ENCODE assay signal across 10 cellular contexts in the genomic region with DNA sequence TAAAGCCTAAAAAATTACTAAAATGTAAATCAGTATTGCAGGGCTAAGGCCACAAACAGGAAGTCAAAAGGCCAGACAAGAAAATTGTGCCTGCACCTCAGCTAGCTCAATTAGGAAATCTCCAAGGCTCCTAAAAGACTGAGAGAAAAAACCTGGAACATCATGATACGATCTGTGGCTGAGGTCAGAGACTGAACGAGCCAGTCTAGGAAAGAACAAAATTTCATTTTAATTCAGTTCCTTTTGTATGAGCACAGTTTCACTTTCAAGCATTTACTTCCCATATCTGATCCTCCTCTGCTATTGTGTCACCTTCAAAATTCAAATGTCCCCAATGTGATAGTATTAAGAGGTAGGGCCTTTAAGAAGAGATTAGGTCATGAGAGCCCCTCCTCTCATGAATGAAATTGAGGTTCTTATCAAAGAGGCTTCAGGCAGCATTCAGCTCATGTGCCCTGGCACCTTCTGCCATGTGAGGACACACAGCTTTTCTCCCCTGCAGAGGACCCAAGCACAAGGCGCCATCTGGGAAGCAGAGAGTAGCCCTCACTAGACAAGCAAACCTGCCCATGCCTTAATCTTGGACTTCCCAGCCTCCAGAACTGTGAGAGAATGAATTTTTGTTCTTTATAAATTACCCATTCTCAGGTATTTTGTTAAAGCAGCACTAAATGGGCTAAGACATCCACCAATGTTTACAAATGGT. TPM values are rescaled to one million over a fixed set of nuclear protein-coding genes. Genes with fewer than 3 reads are reported as not detected.
DNase-seq lines count a peak whose midpoint lies in the region; ATAC-seq and TF ChIP-seq lines count a peak whose summit lies in the region.
"Had no signal": no experiment of that assay in that cellular context is flagged by ENCODE, and none has a peak within 500 bp of the region (broad histone marks: within the 10 kb centered on the region; RNA-seq: fewer than 3 reads in every experiment).

No MANE protein-coding gene starts in this region.

- WGBS in aorta, 2 donors = 80 to 93% methylated on average over 3 of the region's 3 CpGs
- 62% methylated on average over 3 of the region's 3 CpGs for WGBS in suprapubic skin

- H3K9ac ChIP-seq in OCI-LY1 (ENCODE audit: low read length) = no peak overlapping the region; the same call in 1 of the 2 replicates

- intact Hi-C loops in left ventricle myocardium inferior (cut with micrococcal nuclease) (no loop called here), aorta (cut with DNase I) (no loop called here)

- TF ChIP-seq POLR2A in suprapubic skin (IDR thresholded peaks at IDR 0.05) = no peak

- no peaks in the 10 kb centered on the region for H4K20me1 ChIP-seq in OCI-LY1 (ENCODE audit: insufficient read depth, low read length)

- ATAC-seq in aorta (ENCODE audit: low FRiP score) = peak; percentile 16
- ATAC-seq in HG03095 (IDR thresholded peaks at IDR 0.05; ENCODE audit: unreplicated experiment) = no peak

- H3K9me3 ChIP-seq in left ventricle myocardium inferior (replicated peaks) (no peaks in the 10 kb centered on the region), right atrium auricular region (no peaks in the 10 kb centered on the region), OCI-LY1 (ENCODE audit: low read length) (no peaks in the 10 kb centered on the region), aorta (ENCODE audit: control insufficient read depth, low read length) (no peaks in the 10 kb centered on the region), SJCRH30 (replicated peaks) (no peaks in the 10 kb centered on the region), suprapubic skin (no peaks in the 10 kb centered on the region)

- no peak overlapping the region; the same call in 1 of the 2 replicates for H3K4me2 ChIP-seq in OCI-LY1 (ENCODE audit: low read length)

- H3K27me3 ChIP-seq in left ventricle myocardium inferior (ENCODE audit: low read depth) (no peaks in the 10 kb centered on the region), right atrium auricular region (no peaks in the 10 kb centered on the region), OCI-LY1 (ENCODE audit: insufficient read depth, low read length) (no peaks in the 10 kb centered on the region), aorta (ENCODE audit: control insufficient read depth in 1 of 2, insufficient read depth in 2 of 2, low read length in 1 of 2) (no peaks in the 10 kb centered on the region), SJCRH30 (no peaks in the 10 kb centered on the region), suprapubic skin (no peaks in the 10 kb centered on the region)

- H3K4me1 ChIP-seq in left ventricle myocardium inferior (peaks cover 54% of the 10 kb centered on the region), right atrium auricular region (peaks cover 0 to 11% of the 10 kb centered on the region in 2 donors), OCI-LY1 (ENCODE audit: insufficient read depth, low read length, severe bottlenecking) (peaks cover 21% of the 10 kb centered on the region), aorta (ENCODE audit: control insufficient read depth in 1 of 2, insufficient read depth in 2 of 2, low read length in 2 of 2) (no peaks in the 10 kb centered on the region), SJCRH30 (no peaks in the 10 kb centered on the region), suprapubic skin (peaks cover 8% of the 10 kb centered on the region)

- H3K27ac ChIP-seq in left ventricle myocardium inferior (replicated peaks) (peak overlapping the region; percentile 44), right atrium auricular region (peak overlapping the region in 1 of 2 donors; percentile 18), OCI-LY1 (ENCODE audit: low read depth, low read length, poor library complexity, severe bottlenecking) (peak overlapping the region; percentile 71), aorta (ENCODE audit: low read depth in 1 of 2, low read length in 2 of 2) (no peak overlapping the region), SJCRH30 (no peak overlapping the region), suprapubic skin (no peak overlapping the region)

- no peak for TF ChIP-seq EP300 in suprapubic skin (IDR thresholded peaks at IDR 0.05)

- TF ChIP-seq CTCF in left ventricle myocardium inferior (IDR thresholded peaks at IDR 0.05; ENCODE audit: borderline replicate concordance) (no peak), right atrium auricular region (IDR thresholded peaks at IDR 0.05) (no peak), OCI-LY1 (IDR thresholded peaks at IDR 0.05; ENCODE audit: low read length) (no peak), fibroblast of villous mesenchyme (IDR thresholded peaks at IDR 0.05; ENCODE audit: insufficient read depth, low read depth, low read length) (no peak), suprapubic skin (IDR thresholded peaks at IDR 0.05) (no peak)

- no peaks in the 10 kb centered on the region for H3K9me2 ChIP-seq in OCI-LY1 (ENCODE audit: low read depth, low read length)

- no peaks in the 10 kb centered on the region for H3K79me2 ChIP-seq in OCI-LY1 (ENCODE audit: insufficient read depth, low read length)

- DNase-seq in left ventricle myocardium inferior (no peak), right atrium auricular region (ENCODE audit: low spot score) (no peak), fibroblast of villous mesenchyme (ENCODE audit: low read depth) (peak; percentile 20), aorta (no peak), SJCRH30 (no peak), suprapubic skin (ENCODE audit: low spot score in 2 of 2) (no peak)
- DNase-seq: GOT3, NCI-H1694 treated with DMSO at 0.1 percent for 48 hours had no signal

- H3F3A ChIP-seq in OCI-LY1 (ENCODE audit: insufficient read depth, low read length) = no peaks in the 10 kb centered on the region

- H3K4me3 ChIP-seq in left ventricle myocardium inferior = no peak overlapping the region
- no peak overlapping the region for H3K4me3 ChIP-seq in right atrium auricular region
- H3K4me3 ChIP-seq in OCI-LY1 (ENCODE audit: low read depth, low read length, poor library complexity, severe bottlenecking) = no peak overlapping the region
- no peak overlapping the region for H3K4me3 ChIP-seq in fibroblast of villous mesenchyme (ENCODE audit: low read depth, low read length)
- H3K4me3 ChIP-seq in aorta (ENCODE audit: low read length in 2 of 2) = no peak overlapping the region
- H3K4me3 ChIP-seq in SJCRH30 = no peak overlapping the region
- no peak overlapping the region for H3K4me3 ChIP-seq in suprapubic skin

- H2AFZ ChIP-seq in OCI-LY1 (ENCODE audit: low read length) = no peak overlapping the region

- H3K36me3 ChIP-seq in left ventricle myocardium inferior (peaks cover 45% of the 10 kb centered on the region), right atrium auricular region (peaks cover 42% of the 10 kb centered on the region), OCI-LY1 (ENCODE audit: insufficient read depth, low read length) (peaks cover 82% of the 10 kb centered on the region), aorta (ENCODE audit: control insufficient read depth in 1 of 2, insufficient read depth in 2 of 2, low read length in 1 of 2) (peaks cover 0 to 2% of the 10 kb centered on the region in 2 donors), SJCRH30 (peaks cover 31% of the 10 kb centered on the region), suprapubic skin (peaks cover 44% of the 10 kb centered on the region)

RNA-seq across cellular contexts. Expression of a gene that starts 14.9 kb away (rescaled TPM):
- 9.2 TPM for total RNA-seq in left ventricle myocardium inferior
- total RNA-seq in right atrium auricular region = 10 to 100 TPM in 1 of 2 donors, 1 to 10 TPM in 1; 9.3 to 10.9 TPM
- total RNA-seq in fibroblast of villous mesenchyme = 13.2 and 16.0 TPM in 2 replicates
- total RNA-seq in aorta = 10 to 100 TPM; 25.6 to 27.0 TPM
- polyA plus RNA-seq in aorta = 10 to 100 TPM in 1 of 2 donors, 1 to 10 TPM in 1; 8.8 to 25.0 TPM
- total RNA-seq in SJCRH30 (2014; rRNA removed; shearing (Covaris generic)) = 23.9 and 24.6 TPM in 2 replicates
- total RNA-seq in suprapubic skin = 10 to 100 TPM; 11.3 to 28.6 (median 15.1) TPM

Comparison
In these comparisons a context has a peak if more than half of its experiments do, and no peak if none do; other contexts are left out.
1. H3K27ac ChIP-seq: peak in left ventricle myocardium inferior (single experiment) and OCI-LY1 (single experiment); none in aorta (0 of 2), SJCRH30 (single experiment) and suprapubic skin (single experiment).